Comparison of ENCODE assay signal across 1 cellular context in genomic region chr17:47176438-47176837, GRCh38.
A peak's percentile ranks its signal among the peaks of the same experiment; 100 is the strongest.
TF ChIP-seq lines count a peak whose summit lies in the region.

No MANE protein-coding gene starts in this region.

TF ChIP-seq in K562, 482 proteins besides CTCF, POLR2A, EP300 and RAD21 (continued from another document):
- TF ChIP-seq RNF2 (IDR thresholded peaks at IDR 0.05) (0 out of 2 replicates have a peak, but pooled peaks have one; percentile 17), NFIX (CRISPR knock-in tag; IDR thresholded peaks at IDR 0.05; ENCODE audit: low read depth) (no peak), POLR2B (IDR thresholded peaks at IDR 0.05; ENCODE audit: low read depth, partially characterized antibody) (peak; percentile 51), GTF2F1 (IDR thresholded peaks at IDR 0.05; ENCODE audit: low read depth, low read length) (peak; percentile 83; the same call in 1 of the 2 replicates), SMARCA4 (IDR thresholded peaks at IDR 0.05) (no peak), PML (IDR thresholded peaks at IDR 0.05; ENCODE audit: low read length) (peak; percentile 93), BCOR (IDR thresholded peaks at IDR 0.05) (no peak), GTF2B (IDR thresholded peaks at IDR 0.05; ENCODE audit: extremely low read depth, insufficient read length) (peak; percentile 79), ZKSCAN3 (CRISPR knock-in tag; IDR thresholded peaks at IDR 0.05) (no peak), SUPT5H (IDR thresholded peaks at IDR 0.05) (peak; percentile 83), MEIS2 (IDR thresholded peaks at IDR 0.05; ENCODE audit: partially characterized antibody) (no peak)
